12 cellular contexts compared by ENCODE assay signal in genomic region chr7:150339369-150339768, GRCh38.
DNase-seq lines count a peak whose midpoint lies in the region; ATAC-seq and TF ChIP-seq lines count a peak whose summit lies in the region.
"Had no signal": no experiment of that assay in that cellular context is flagged by ENCODE, and none has a peak within 500 bp of the region (broad histone marks: within the 10 kb centered on the region; RNA-seq: fewer than 3 reads in every experiment).

No MANE protein-coding gene starts in this region.

- H4K20me1 ChIP-seq in MM.1S (ENCODE audit: insufficient read depth, low read length), result no peaks in the 10 kb centered on the region

- H3K4me1 ChIP-seq in tibial artery (peaks cover 0 to 52% (median 32%) of the 10 kb centered on the region in 4 donors), MM.1S (ENCODE audit: low read length) (no peaks in the 10 kb centered on the region)

- peaks cover 19% of the 10 kb centered on the region for H3K27me3 Mint-ChIP-seq in memory B cell
- H3K27me3 Mint-ChIP-seq: activated naive CD8-positive, alpha-beta T cell had no signal

- H3K4me2 ChIP-seq in MM.1S (ENCODE audit: low read depth, low read length), result no peak overlapping the region

- peaks cover 9% of the 10 kb centered on the region for H3K4me1 Mint-ChIP-seq in memory B cell

- H3K9me3 ChIP-seq in tibial artery (no peaks in the 10 kb centered on the region), MM.1S (replicated peaks; ENCODE audit: insufficient read depth, low read length) (no peaks in the 10 kb centered on the region)

- H3K27me3 ChIP-seq in tibial artery (no peaks in the 10 kb centered on the region), MM.1S (replicated peaks; ENCODE audit: insufficient read depth, low read length) (peaks cover 2% of the 10 kb centered on the region; the same call in 1 of the 2 replicates)

- TF ChIP-seq CTCF in tibial artery (IDR thresholded peaks at IDR 0.05), result no peak
- no peak for TF ChIP-seq CTCF in MM.1S (IDR thresholded peaks at IDR 0.05; ENCODE audit: low read length)

- H3F3A ChIP-seq in MM.1S (ENCODE audit: insufficient read depth, low read length), result no peaks in the 10 kb centered on the region

- intact Hi-C loops in tibial artery (cut with DNase I; ENCODE audit: low total_unique reads), result loop anchor here (5.0 kb wide), 1 partner anchor 43 kb away; no protein-coding TSS in a partner anchor

- no peaks in the 10 kb centered on the region for H3K9me2 ChIP-seq in MM.1S (replicated peaks; ENCODE audit: insufficient read depth, low read length)

- no peaks in the 10 kb centered on the region for H3K79me2 ChIP-seq in MM.1S (ENCODE audit: low read length)

- H3K4me3 ChIP-seq in tibial artery, result peak overlapping the region; percentile 59 to 63
- H3K4me3 ChIP-seq in MM.1S (ENCODE audit: low read length), result no peak overlapping the region

- H3K36me3 ChIP-seq in tibial artery (peaks cover 0 to 15% (median 0%) of the 10 kb centered on the region in 3 donors), MM.1S (replicated peaks; ENCODE audit: insufficient read depth, low read length) (no peaks in the 10 kb centered on the region)

- no peak overlapping the region for H3K4me3 Mint-ChIP-seq in memory B cell
- H3K4me3 Mint-ChIP-seq: CD8-positive, alpha-beta memory T cell; T-helper 1 cell treated with Interleukin-12 subunit alpha and Interleukin-12 subunit beta and Interleukin-4 antibody, amounts not matched to agents 30 μg/mL and 1 μg/mL, for 36 hours had no signal

- peak; percentile 50 for ATAC-seq in HG03432 (IDR thresholded peaks at IDR 0.05; ENCODE audit: unreplicated experiment)
- peak; percentile 42 for ATAC-seq in memory B cell (ENCODE audit: low read depth)
- ATAC-seq in HG03280 (IDR thresholded peaks at IDR 0.05; ENCODE audit: unreplicated experiment), result no peak

- no peak overlapping the region for H3K9ac ChIP-seq in MM.1S (ENCODE audit: low read length)

- no peak overlapping the region for H2AFZ ChIP-seq in MM.1S (ENCODE audit: low read length)

- H3K27ac Mint-ChIP-seq in memory B cell, result no peak overlapping the region
- H3K27ac Mint-ChIP-seq: activated naive CD8-positive, alpha-beta T cell; CD8-positive, alpha-beta memory T cell; T-helper 1 cell treated with Interleukin-12 subunit alpha and Interleukin-12 subunit beta and Interleukin-4 antibody, amounts not matched to agents 30 μg/mL and 1 μg/mL, for 36 hours had no signal

- H3K9me3 Mint-ChIP-seq in memory B cell, result peaks cover 4% of the 10 kb centered on the region

- peaks cover 22% of the 10 kb centered on the region for H3K36me3 Mint-ChIP-seq in memory B cell

- DNase-seq in caudate nucleus (lab: John Stamatoyannopoulos, UW) (peak in 2 of 61 donors; percentile 21 to 33), memory B cell (ENCODE audit: low spot score in 2 of 2) (no peak), tibial artery (no peak), NOMO-1 treated with dmso at 0.1 percent for 144 hours (lab: John Stamatoyannopoulos, UW; ENCODE audit: unreplicated experiment) (no peak), MM.1S (no peak)
- DNase-seq: CD8-positive, alpha-beta memory T cell; NCI-H2029; stimulated activated CD4-positive, alpha-beta T cell treated with anti-CD3 and anti-CD28 coated beads, Interleukin-2, amount 100 ng/mL, for 48 hours had no signal

- H3K27ac ChIP-seq in caudate nucleus (ENCODE audit: low read depth, low read length), result peak overlapping the region; percentile 33
- peak overlapping the region in 1 of 2 donors; percentile 90 for H3K27ac ChIP-seq in tibial artery
- no peak overlapping the region for H3K27ac ChIP-seq in MM.1S (ENCODE audit: low read length)
